ENCODE assay signal across 13 cellular contexts in genomic region chr16:17417740-17418139, GRCh38. TPM values are rescaled to one million over a fixed set of nuclear protein-coding genes. Genes with fewer than 3 reads are reported as not detected.
A peak's percentile ranks its signal among the peaks of the same experiment; 100 is the strongest.
DNase-seq lines count a peak whose midpoint lies in the region; ATAC-seq and TF ChIP-seq lines count a peak whose summit lies in the region.
"Had no signal": no experiment of that assay in that cellular context is flagged by ENCODE, and none has a peak within 500 bp of the region (broad histone marks: within the 10 kb centered on the region; RNA-seq: fewer than 3 reads in every experiment).

No MANE protein-coding gene starts in this region.

- no peak overlapping the region for H3K4me3 Mint-ChIP-seq in activated CD4-positive, alpha-beta T cell treated with anti-CD3 and anti-CD28 coated beads for 36 hours
- H3K4me3 Mint-ChIP-seq in effector memory CD8-positive, alpha-beta T cell = peak overlapping the region; percentile 24 to 62
- peak overlapping the region; percentile 69 for H3K4me3 Mint-ChIP-seq in stimulated activated effector memory CD8-positive, alpha-beta T cell treated with anti-CD3 and anti-CD28 coated beads, Interleukin-12 subunit alpha, Interleukin-12 subunit beta, amount 100 ng/mL, for 72 hours

- H3K9me3 Mint-ChIP-seq in activated CD4-positive, alpha-beta T cell treated with anti-CD3 and anti-CD28 coated beads for 36 hours (ENCODE audit: low read depth) = peaks cover 3% of the 10 kb centered on the region
- no peaks in the 10 kb centered on the region for H3K9me3 Mint-ChIP-seq in effector memory CD8-positive, alpha-beta T cell
- H3K9me3 Mint-ChIP-seq in stimulated activated effector memory CD8-positive, alpha-beta T cell treated with anti-CD3 and anti-CD28 coated beads, Interleukin-12 subunit alpha, Interleukin-12 subunit beta, amount 100 ng/mL, for 72 hours = no peaks in the 10 kb centered on the region

- H3K36me3 ChIP-seq in SU-DHL-6 (ENCODE audit: low read length) = peaks cover 6% of the 10 kb centered on the region
- no peaks in the 10 kb centered on the region for H3K36me3 ChIP-seq in BE2C
- H3K36me3 ChIP-seq: SJSA1 had no signal

- no peaks in the 10 kb centered on the region for H3K4me1 ChIP-seq in BE2C

- H3F3A ChIP-seq in SU-DHL-6 (ENCODE audit: insufficient read depth) = peaks cover 14% of the 10 kb centered on the region

- H4K20me1 ChIP-seq in SU-DHL-6 (ENCODE audit: low read depth, low read length) = no peaks in the 10 kb centered on the region

- peak overlapping the region; percentile 83 for H3K27ac ChIP-seq in SU-DHL-6 (ENCODE audit: low read depth, low read length)
- H3K27ac ChIP-seq: SJSA1 had no signal

- H3K9ac ChIP-seq in SU-DHL-6 (ENCODE audit: low read length) = peak overlapping the region; percentile 50; the same call in 1 of the 2 replicates

- H3K27me3 ChIP-seq in SU-DHL-6 (ENCODE audit: low read length) (no peaks in the 10 kb centered on the region), BE2C (no peaks in the 10 kb centered on the region)
- H3K27me3 ChIP-seq: SJSA1 had no signal

- H3K9me2 ChIP-seq in SU-DHL-6 (replicated peaks; ENCODE audit: insufficient read depth, low read length) = no peaks in the 10 kb centered on the region

- H3K27ac Mint-ChIP-seq in activated CD4-positive, alpha-beta T cell treated with anti-CD3 and anti-CD28 coated beads for 36 hours = peak overlapping the region; percentile 93
- H3K27ac Mint-ChIP-seq in effector memory CD8-positive, alpha-beta T cell = peak overlapping the region in 1 of 2 donors; percentile 89
- peak overlapping the region; percentile 91 for H3K27ac Mint-ChIP-seq in stimulated activated effector memory CD8-positive, alpha-beta T cell treated with anti-CD3 and anti-CD28 coated beads, Interleukin-12 subunit alpha, Interleukin-12 subunit beta, amount 100 ng/mL, for 72 hours

- no peak for ATAC-seq in activated CD4-positive, alpha-beta T cell treated with anti-CD3 and anti-CD28 coated beads for 36 hours
- no peak for ATAC-seq in effector memory CD8-positive, alpha-beta T cell (replicated peaks)
- peak; percentile 38 for ATAC-seq in stimulated activated effector memory CD8-positive, alpha-beta T cell treated with anti-CD3 and anti-CD28 coated beads, Interleukin-12 subunit alpha, Interleukin-12 subunit beta, amount 100 ng/mL, for 72 hours

- H3K79me2 ChIP-seq in SU-DHL-6 (ENCODE audit: insufficient read depth, low read length) = peaks cover 54% of the 10 kb centered on the region

- H2AFZ ChIP-seq in SU-DHL-6 (ENCODE audit: low read depth, low read length, severe bottlenecking) = no peak overlapping the region

- peak overlapping the region; percentile 74 for H3K4me2 ChIP-seq in SU-DHL-6 (ENCODE audit: low read depth, low read length, poor library complexity, severe bottlenecking)

- CTCF ChIA-PET in activated CD4-positive, alpha-beta T cell treated with anti-CD3 and anti-CD28 coated beads for 36 hours (lab: Charles Lee) = interaction anchor here (1.8 kb wide), 1 partner anchor 59 kb away, joined by 9 read pairs; no protein-coding TSS in a partner anchor

- TF ChIP-seq CTCF in SU-DHL-6 (IDR thresholded peaks at IDR 0.05; ENCODE audit: insufficient read depth, low read length, poor library complexity, severe bottlenecking) = no peak
- TF ChIP-seq CTCF in BE2C (IDR thresholded peaks at IDR 0.05; ENCODE audit: low read depth, low read length) = no peak

- H3K9me3 ChIP-seq in SU-DHL-6 (ENCODE audit: insufficient read depth, low read length) = no peaks in the 10 kb centered on the region
- no peaks in the 10 kb centered on the region; the same call in 1 of the 2 replicates for H3K9me3 ChIP-seq in BE2C

- intact Hi-C loops in activated CD4-positive, alpha-beta T cell treated with anti-CD3 and anti-CD28 coated beads for 36 hours (cut with DNase I, micrococcal nuclease) = loop anchor here (1.0 to 5.0 kb wide), 6 partner anchors 32 to 146 kb away; partner anchors contain the start of gene XYLT1 (in 1 of the 2)

- no peaks in the 10 kb centered on the region for H3K27me3 Mint-ChIP-seq in activated CD4-positive, alpha-beta T cell treated with anti-CD3 and anti-CD28 coated beads for 36 hours
- no peaks in the 10 kb centered on the region for H3K27me3 Mint-ChIP-seq in effector memory CD8-positive, alpha-beta T cell

- peaks cover 5% of the 10 kb centered on the region for H3K36me3 Mint-ChIP-seq in activated CD4-positive, alpha-beta T cell treated with anti-CD3 and anti-CD28 coated beads for 36 hours (ENCODE audit: low read depth)
- peaks cover 3% of the 10 kb centered on the region for H3K36me3 Mint-ChIP-seq in effector memory CD8-positive, alpha-beta T cell (ENCODE audit: insufficient read depth)
- no peaks in the 10 kb centered on the region for H3K36me3 Mint-ChIP-seq in stimulated activated effector memory CD8-positive, alpha-beta T cell treated with anti-CD3 and anti-CD28 coated beads, Interleukin-12 subunit alpha, Interleukin-12 subunit beta, amount 100 ng/mL, for 72 hours

- H3K4me3 ChIP-seq in SU-DHL-6 (ENCODE audit: insufficient read depth, low read length, poor library complexity, severe bottlenecking) (no peak overlapping the region), BE2C (ENCODE audit: low read depth, low read length) (no peak overlapping the region)
- H3K4me3 ChIP-seq: SJSA1 had no signal

- POLR2A ChIA-PET in activated CD4-positive, alpha-beta T cell treated with anti-CD3 and anti-CD28 coated beads for 36 hours (lab: Charles Lee) = no interaction called here

- DNase-seq in activated CD4-positive, alpha-beta T cell treated with anti-CD3 and anti-CD28 coated beads for 36 hours = peak; percentile 44
- no peak for DNase-seq in activated CD4-positive, alpha-beta T cell treated with anti-CD3 and anti-CD28 coated beads, Interleukin-2, amount 50 U/mL, for 48 hours
- DNase-seq in effector memory CD8-positive, alpha-beta T cell = no peak
- DNase-seq in stimulated activated effector memory CD8-positive, alpha-beta T cell treated with anti-CD3 and anti-CD28 coated beads, Interleukin-12 subunit alpha, Interleukin-12 subunit beta, amount 100 ng/mL, for 72 hours (ENCODE audit: low spot score in 2 of 2) = no peak
- DNase-seq in BE2C (no peak), NCI-H2107 (lab: John Stamatoyannopoulos, UW) (no peak)
- DNase-seq in activated CD4-positive, CD25-positive, alpha-beta regulatory T cell (lab: John Stamatoyannopoulos, UW) = no peak
- DNase-seq: activated effector memory CD4-positive, alpha-beta T cell treated with anti-CD3 and anti-CD28 coated beads, Interleukin-2, amount 50 U/mL, for 16 hours; caudate nucleus; NCI-H2081 treated with DMSO at 0.1 percent for 48 hours had no signal

- peaks cover 45% of the 10 kb centered on the region for H3K4me1 Mint-ChIP-seq in activated CD4-positive, alpha-beta T cell treated with anti-CD3 and anti-CD28 coated beads for 36 hours
- H3K4me1 Mint-ChIP-seq in effector memory CD8-positive, alpha-beta T cell (ENCODE audit: low read depth in 2 of 2) = peaks cover 43 to 51% of the 10 kb centered on the region in 2 donors
- peaks cover 55% of the 10 kb centered on the region for H3K4me1 Mint-ChIP-seq in stimulated activated effector memory CD8-positive, alpha-beta T cell treated with anti-CD3 and anti-CD28 coated beads, Interleukin-12 subunit alpha, Interleukin-12 subunit beta, amount 100 ng/mL, for 72 hours

RNA-seq across cellular contexts. Expression of gene XYLT1, which starts 53.0 kb away (rescaled TPM):
- total RNA-seq in activated CD4-positive, alpha-beta T cell treated with anti-CD3 and anti-CD28 coated beads for 36 hours = 1 to 10 TPM; 5.1 to 6.2 TPM
- polyA plus RNA-seq in BE2C (2012; ENCODE audit: insufficient read depth, insufficient read length, low read depth) = 0.25 TPM
- total RNA-seq: A172 had no signal
